Comparison of ENCODE assay signal across 15 cellular contexts in the genomic region with DNA sequence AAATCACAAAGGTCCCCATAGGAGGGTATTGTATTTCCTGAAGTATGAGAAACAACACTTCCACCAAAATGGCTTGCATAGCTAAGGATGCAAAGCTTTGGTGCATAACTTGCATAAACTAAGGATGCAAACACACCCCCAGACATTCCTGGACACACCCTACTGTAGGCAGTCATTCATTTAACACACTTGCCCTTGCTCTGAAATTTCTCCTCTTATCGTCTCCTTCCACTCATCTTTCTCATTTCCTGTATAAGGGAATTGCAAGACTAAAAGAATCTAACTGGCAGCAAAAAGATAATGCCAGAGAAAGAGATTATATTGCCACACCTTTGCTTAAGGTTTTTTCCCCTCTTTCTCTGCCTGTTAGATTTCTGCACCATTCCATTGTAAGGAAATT. TPM values are rescaled to one million over a fixed set of nuclear protein-coding genes. Genes with fewer than 3 reads are reported as not detected.
DNase-seq lines count a peak whose midpoint lies in the region; TF ChIP-seq lines count a peak whose summit lies in the region.
"Had no signal": no experiment of that assay in that cellular context is flagged by ENCODE, and none has a peak within 500 bp of the region (broad histone marks: within the 10 kb centered on the region; RNA-seq: fewer than 3 reads in every experiment).

No MANE protein-coding gene starts in this region.

- intact Hi-C loops in breast epithelium (cut with DNase I; ENCODE audit: low total_unique reads) = no loop called here
- intact Hi-C loops in prostate gland (cut with DNase I) = no loop called here
- intact Hi-C loops in head of caudate nucleus (cut with DNase I) = no loop called here
- intact Hi-C loops in dorsolateral prefrontal cortex (cut with DNase I) = loop anchor here in 1 of 2 donors (10.0 kb wide), 1 partner anchor 122 kb away; no protein-coding TSS in a partner anchor

- H3K27ac ChIP-seq in Karpas-422 (ENCODE audit: low read length) = no peak overlapping the region
- H3K27ac ChIP-seq in breast epithelium = peak overlapping the region; percentile 63 to 92
- peak overlapping the region; percentile 81 for H3K27ac ChIP-seq in hepatocyte
- no peak overlapping the region for H3K27ac ChIP-seq in prostate gland
- H3K27ac ChIP-seq in dorsolateral prefrontal cortex = no peak overlapping the region

- peaks cover 94% of the 10 kb centered on the region for H3K79me2 ChIP-seq in Karpas-422 (ENCODE audit: low read length)
- peaks cover 50% of the 10 kb centered on the region for H3K79me2 ChIP-seq in hepatocyte

- H3K9me2 ChIP-seq in Karpas-422 (replicated peaks; ENCODE audit: insufficient read depth, low read length) = no peaks in the 10 kb centered on the region
- no peaks in the 10 kb centered on the region for H3K9me2 ChIP-seq in hepatocyte (replicated peaks; ENCODE audit: insufficient read depth)

- 81% methylated on average over 1 of the region's 1 CpG for WGBS in hepatocyte (ENCODE audit: low lambda C conversion rate, missing lambda C conversion rate)
- WGBS in prostate gland = 85% methylated on average over 1 of the region's 1 CpG

- no peaks in the 10 kb centered on the region for H3K36me3 ChIP-seq in Karpas-422 (ENCODE audit: insufficient read depth, low read length)
- H3K36me3 ChIP-seq in breast epithelium = no peaks in the 10 kb centered on the region
- no peaks in the 10 kb centered on the region for H3K36me3 ChIP-seq in hepatocyte (replicated peaks; ENCODE audit: insufficient read depth, low read depth)
- H3K36me3 ChIP-seq in prostate gland = no peaks in the 10 kb centered on the region

- H3K4me2 ChIP-seq in Karpas-422 (ENCODE audit: low read depth, low read length, poor library complexity, severe bottlenecking) (no peak overlapping the region), hepatocyte (no peak overlapping the region)

- H3K27me3 ChIP-seq in Karpas-422 (ENCODE audit: low read length) (no peaks in the 10 kb centered on the region), breast epithelium (no peaks in the 10 kb centered on the region), hepatocyte (no peaks in the 10 kb centered on the region), prostate gland (replicated peaks; ENCODE audit: insufficient read depth) (no peaks in the 10 kb centered on the region), dorsolateral prefrontal cortex (no peaks in the 10 kb centered on the region)

- TF ChIP-seq CTCF in breast epithelium (IDR thresholded peaks at IDR 0.05) = no peak
- TF ChIP-seq CTCF in hepatocyte (IDR thresholded peaks at IDR 0.05; ENCODE audit: poor library complexity) = no peak
- no peak for TF ChIP-seq CTCF in prostate gland (IDR thresholded peaks at IDR 0.05)
- no peak for TF ChIP-seq CTCF in dorsolateral prefrontal cortex (IDR thresholded peaks at IDR 0.05 in 54 of 56, conservative IDR thresholded peaks at IDR 0.05 in 2 of 56; ENCODE audit: low read depth in 1 of 56, partially characterized antibody in 56 of 56)

- no peaks in the 10 kb centered on the region; the same call in 1 of the 2 replicates for H4K20me1 ChIP-seq in Karpas-422 (ENCODE audit: insufficient read depth, low read depth, low read length)
- H4K20me1 ChIP-seq in hepatocyte (ENCODE audit: insufficient read depth, poor library complexity, severe bottlenecking) = no peaks in the 10 kb centered on the region

- H3K4me1 ChIP-seq in Karpas-422 (ENCODE audit: low read length) (peaks cover 28% of the 10 kb centered on the region), breast epithelium (peaks cover 13 to 56% of the 10 kb centered on the region in 2 donors), hepatocyte (ENCODE audit: insufficient read depth) (peaks cover 61% of the 10 kb centered on the region), prostate gland (replicated peaks) (peaks cover 17% of the 10 kb centered on the region)

- H3K9ac ChIP-seq in Karpas-422 (ENCODE audit: low read length) = no peak overlapping the region

- peak; percentile 7 for DNase-seq in Karpas-422
- DNase-seq in breast epithelium (ENCODE audit: low spot score in 2 of 2) = no peak
- no peak for DNase-seq in hepatocyte (ENCODE audit: low spot score)
- no peak for DNase-seq in prostate gland (ENCODE audit: low spot score)
- no peak for DNase-seq in head of caudate nucleus
- no peak for DNase-seq in stimulated activated CD4-positive, alpha-beta T cell treated with anti-CD3 and anti-CD28 coated beads, Interleukin-2, amount 100 ng/mL, for 24 hours
- no peak for DNase-seq in dorsolateral prefrontal cortex
- DNase-seq: activated CD4-positive, alpha-beta T cell treated with anti-CD3 and anti-CD28 coated beads, Interleukin-2, amount 10 ng/mL, durations not matched to agents 24 days and 14 days; activated CD8-positive, alpha-beta memory T cell treated with anti-CD3 and anti-CD28 coated beads, Interleukin-2, amount 50 U/mL, for 4 hours; activated gamma-delta T cell; immature natural killer cell; naive thymus-derived CD8-positive, alpha-beta T cell; NCI-H187; RPMI8226 had no signal

- H3K9me3 ChIP-seq in Karpas-422 (ENCODE audit: low read length) = no peaks in the 10 kb centered on the region
- no peaks in the 10 kb centered on the region for H3K9me3 ChIP-seq in breast epithelium
- no peaks in the 10 kb centered on the region for H3K9me3 ChIP-seq in hepatocyte (ENCODE audit: low read depth)
- H3K9me3 ChIP-seq in prostate gland = no peaks in the 10 kb centered on the region

- no peak for TF ChIP-seq POLR2A in breast epithelium (IDR thresholded peaks at IDR 0.05)
- TF ChIP-seq POLR2A in prostate gland (IDR thresholded peaks at IDR 0.05) = no peak

- H3K4me3 ChIP-seq in Karpas-422 (ENCODE audit: low read length) (no peak overlapping the region), breast epithelium (no peak overlapping the region), hepatocyte (no peak overlapping the region), prostate gland (no peak overlapping the region), dorsolateral prefrontal cortex (no peak overlapping the region)
- H3K4me3 ChIP-seq: coronary artery had no signal

- no peak overlapping the region for H2AFZ ChIP-seq in Karpas-422 (ENCODE audit: low read length)
- no peak overlapping the region for H2AFZ ChIP-seq in hepatocyte

RNA-seq across cellular contexts. Expression of a gene that starts 28.3 kb away (rescaled TPM):
- total RNA-seq in Karpas-422 (2014; rRNA removed; shearing (Covaris generic); ENCODE audit: low replicate concordance) = 75.9 and 111 TPM in 2 replicates
- total RNA-seq in breast epithelium (100 to 1,000 TPM in 2 of 3 donors, 10 to 100 TPM in 1; 93.8 to 160 (median 158) TPM), hepatocyte (68.2 and 89.4 TPM in 2 replicates), prostate gland (10 to 100 TPM; 56.3 to 62.6 TPM), dorsolateral prefrontal cortex (100 to 1,000 TPM; 104 to 179 (median 138) TPM)
- polyA plus RNA-seq in hepatocyte = 54.9 and 72.6 TPM in 2 replicates

RNA-seq across cellular contexts. Expression of a gene that starts 30.4 kb away (rescaled TPM):
- total RNA-seq in Karpas-422 (2014; rRNA removed; shearing (Covaris generic); ENCODE audit: low replicate concordance) = not detected in 2 replicates
- total RNA-seq in breast epithelium (10 to 100 TPM in 1 of 3 donors, 1 to 10 TPM in 2; 1.3 to 16.4 (median 3.3) TPM), hepatocyte (0.64 and 2.3 TPM in 2 replicates), prostate gland (10 to 100 TPM in 1 of 2 donors, 1 to 10 TPM in 1; 4.3 to 26.7 TPM), dorsolateral prefrontal cortex (1 to 10 TPM in 6 of 120 experiments, under 1 TPM in 41, not detected in 73; 0.26 to 2.4 (median 0.57) TPM)
- 0.81 and 1.4 TPM in 2 replicates for polyA plus RNA-seq in hepatocyte
- total RNA-seq: naive thymus-derived CD8-positive, alpha-beta T cell had no signal
- polyA plus RNA-seq: immature natural killer cell; naive thymus-derived CD8-positive, alpha-beta T cell had no signal

Comparison
In these comparisons a context has a peak if more than half of its experiments do, and no peak if none do; other contexts are left out.
1. H3K27ac ChIP-seq: peak in breast epithelium (2 of 2) and hepatocyte (single experiment); none in Karpas-422 (single experiment), prostate gland (0 of 2) and dorsolateral prefrontal cortex (0 of 59).